8 cellular contexts compared by ENCODE assay signal in genomic region chr10:59905735-59906416, GRCh38. TPM values are rescaled to one million over a fixed set of nuclear protein-coding genes. Genes with fewer than 3 reads are reported as not detected.
A peak's percentile ranks its signal among the peaks of the same experiment; 100 is the strongest.
DNase-seq lines count a peak whose midpoint lies in the region; ATAC-seq and TF ChIP-seq lines count a peak whose summit lies in the region.

No MANE protein-coding gene starts in this region.

- peaks cover 0 to 2% of the 10 kb centered on the region in 2 donors for H3K4me1 ChIP-seq in esophagus (ENCODE audit: control insufficient read depth in 2 of 2, insufficient read depth in 2 of 2, low read length in 1 of 2)
- H3K4me1 ChIP-seq in neural progenitor cell: peaks cover 34% of the 10 kb centered on the region

- peaks cover 58% of the 10 kb centered on the region for H3K79me2 ChIP-seq in neural progenitor cell (ENCODE audit: low read depth)

- peak overlapping the region; percentile 83 for H3K4me2 ChIP-seq in neural progenitor cell

- ATAC-seq in GM21381 (IDR thresholded peaks at IDR 0.05; ENCODE audit: unreplicated experiment): no peak

- H2AFZ ChIP-seq in neural progenitor cell (replicated peaks): peak overlapping the region; percentile 74

- H3K36me3 Mint-ChIP-seq in neural progenitor cell: peaks cover 6% of the 10 kb centered on the region

- peak overlapping the region; percentile 95 for H3K27ac Mint-ChIP-seq in neural progenitor cell

- H3K4me3 Mint-ChIP-seq in neural progenitor cell: peak overlapping the region; percentile 100

- H3K36me3 ChIP-seq in esophagus (ENCODE audit: control insufficient read depth in 2 of 2, insufficient read depth in 2 of 2, low read length in 1 of 2) (no peaks in the 10 kb centered on the region), neural progenitor cell (no peaks in the 10 kb centered on the region)

- H3K27ac ChIP-seq in VCaP (peak overlapping the region; percentile 97), esophagus (ENCODE audit: low read depth in 2 of 2, low read length in 1 of 2) (peak overlapping the region; percentile 96), neural progenitor cell (peak overlapping the region; percentile 83)

- no peaks in the 10 kb centered on the region for H3K27me3 ChIP-seq in esophagus (ENCODE audit: control insufficient read depth in 1 of 2, insufficient read depth in 2 of 2, low read length in 2 of 2)
- no peaks in the 10 kb centered on the region for H3K27me3 ChIP-seq in neural progenitor cell

- peaks cover 40% of the 10 kb centered on the region for H3K4me1 Mint-ChIP-seq in neural progenitor cell

- H3F3A ChIP-seq in neural progenitor cell (ENCODE audit: low read depth): peaks cover 32% of the 10 kb centered on the region

- H3K4me3 ChIP-seq in esophagus (ENCODE audit: low read depth in 1 of 2, low read length in 2 of 2) (peak overlapping the region; percentile 93 to 100), neural progenitor cell (peak overlapping the region; percentile 89)

- WGBS in esophagus, 2 donors: 0 to 1% methylated on average over 49 to 56 of the region's 56 CpGs

- DNase-seq in activated gamma-delta T cell treated with Interleukin-2 at 50 U/mL for 16 hours (peak; percentile 9), activated gamma-delta T cell (lab: John Stamatoyannopoulos, UW) (no peak), neural progenitor cell (ENCODE audit: low spot score) (peak; percentile 18), NCI-H2196 (lab: John Stamatoyannopoulos, UW; ENCODE audit: unreplicated experiment) (no peak), dedifferentiated amniotic fluid mesenchymal stem cell (ENCODE audit: extremely low spot score) (no peak)

- H4K20me1 ChIP-seq in neural progenitor cell (ENCODE audit: low read depth): peaks cover 39% of the 10 kb centered on the region

- peaks cover 5% of the 10 kb centered on the region for H3K27me3 Mint-ChIP-seq in neural progenitor cell (ENCODE audit: insufficient read depth, low read depth)

- no peaks in the 10 kb centered on the region for H3K9me3 ChIP-seq in esophagus (ENCODE audit: control insufficient read depth in 2 of 2, insufficient read depth in 1 of 2, low read depth in 1 of 2, low read length in 1 of 2)
- no peaks in the 10 kb centered on the region for H3K9me3 ChIP-seq in neural progenitor cell (ENCODE audit: low read depth)

- H3K9me3 Mint-ChIP-seq in neural progenitor cell: no peaks in the 10 kb centered on the region

- TF ChIP-seq CTCF in VCaP (conservative IDR thresholded peaks at IDR 0.05) (no peak), neural progenitor cell (IDR thresholded peaks at IDR 0.05) (no peak)

- H3K9ac ChIP-seq in neural progenitor cell: peak overlapping the region; percentile 54

RNA-seq across cellular contexts. Expression of gene CCDC6, which starts 0.5 kb away (rescaled TPM):
- 10 to 100 TPM; 23.2 to 25.9 TPM for polyA plus RNA-seq in esophagus
- 23.1 and 29.4 TPM in 2 replicates for total RNA-seq in neural progenitor cell (ENCODE audit: low replicate concordance)

Comparison
In these comparisons a context has a peak if more than half of its experiments do, and no peak if none do; other contexts are left out.
1. DNase-seq: peak in activated gamma-delta T cell treated with Interleukin-2 at 50 U/mL for 16 hours (single experiment) and neural progenitor cell (single experiment); none in activated gamma-delta T cell (single experiment), NCI-H2196 (single experiment) and dedifferentiated amniotic fluid mesenchymal stem cell (single experiment).
2. Peak in every context shown above with its lines, with median percentiles within 50 percentile points of each other: H3K27ac ChIP-seq.